ENCODE assay signal across 26 cellular contexts in genomic region chr11:130499828-130500227, GRCh38. TPM values are rescaled to one million over a fixed set of nuclear protein-coding genes. Genes with fewer than 3 reads are reported as not detected.
"Had no signal": no experiment of that assay in that cellular context is flagged by ENCODE, and none has a peak within 500 bp of the region (broad histone marks: within the 10 kb centered on the region; RNA-seq: fewer than 3 reads in every experiment).

No MANE protein-coding gene starts in this region.

- H3K27me3 ChIP-seq: heart left ventricle, pancreas, tibial artery had no signal

- DNase-seq: activated B cell treated with CpG ODN at 0.5 μM for 24 hours; activated CD4-positive, alpha-beta T cell treated with anti-CD3 and anti-CD28 coated beads for 36 hours; activated CD4-positive, alpha-beta T cell treated with anti-CD3 and anti-CD28 coated beads, Interleukin-2, amount 50 U/mL, for 4 hours; activated CD8-positive, alpha-beta memory T cell treated with anti-CD3 and anti-CD28 coated beads, Interleukin-2, amount 50 U/mL, for 48 hours; activated naive CD4-positive, alpha-beta T cell; activated naive CD8-positive, alpha-beta T cell treated with anti-CD3 and anti-CD28 coated beads for 36 hours; activated T-cell treated with anti-CD3 and anti-CD28 coated beads, Interleukin-2, amount 50 U/mL, for 4 hours; amniotic stem cell; cerebellar nuclear complex; cortex of kidney; heart left ventricle; islet precursor cell; left colon; mesendoderm; mucosa of descending colon; nephron progenitor cell; pancreas; psoas muscle; right cardiac atrium; stimulated activated CD4-positive, alpha-beta T cell treated with anti-CD3 and anti-CD28 coated beads, Interleukin-12 subunit alpha, Interleukin-12 subunit beta, amount 100 ng/mL, for 4 hours; stimulated activated CD4-positive, alpha-beta T cell treated with anti-CD3 and anti-CD28 coated beads, Interleukin-4, amount 100 ng/mL, for 4 hours; substantia nigra; T-helper 17 cell; tibial artery had no signal

- H3K4me1 ChIP-seq: heart left ventricle, pancreas, psoas muscle had no signal

- H3K36me3 ChIP-seq: heart left ventricle, pancreas, tibial artery had no signal

- H3K27ac ChIP-seq: heart left ventricle, pancreas, psoas muscle, tibial artery had no signal

- ATAC-seq: activated CD4-positive, alpha-beta T cell treated with anti-CD3 and anti-CD28 coated beads for 36 hours; activated T-cell treated with anti-CD3 and anti-CD28 coated beads, Interleukin-2, amount 50 U/mL, for 4 hours; heart left ventricle; left colon; mucosa of descending colon; pancreas; psoas muscle; right cardiac atrium; T-helper 17 cell had no signal

- H3K4me3 ChIP-seq: heart left ventricle, mucosa of descending colon, pancreas, psoas muscle, tibial artery had no signal

- H3K9me3 ChIP-seq: mucosa of descending colon, pancreas, tibial artery had no signal

RNA-seq across cellular contexts. Expression of gene ADAMTS15, which starts 51.4 kb away (rescaled TPM):
- total RNA-seq: activated B cell treated with CpG ODN at 0.5 μM for 24 hours; activated CD4-positive, alpha-beta T cell treated with anti-CD3 and anti-CD28 coated beads for 36 hours; activated CD8-positive, alpha-beta memory T cell treated with anti-CD3 and anti-CD28 coated beads for 36 hours; activated naive CD8-positive, alpha-beta T cell treated with anti-CD3 and anti-CD28 coated beads for 36 hours; activated T-cell treated with anti-CD3 and anti-CD28 coated beads, Interleukin-2, amount 50 U/mL, for 4 hours; activated T-helper 2 cell treated with anti-CD3 and anti-CD28 coated beads, Interferon-gamma antibody, Interleukin-2, Interleukin-4, amounts not matched to agents 10 μg/mL and 5 μg/mL and 100 μg/mL, durations not matched to agents 14 hours and 24 hours and 36 hours; T-helper 17 cell had no signal
